In the genomic region with DNA sequence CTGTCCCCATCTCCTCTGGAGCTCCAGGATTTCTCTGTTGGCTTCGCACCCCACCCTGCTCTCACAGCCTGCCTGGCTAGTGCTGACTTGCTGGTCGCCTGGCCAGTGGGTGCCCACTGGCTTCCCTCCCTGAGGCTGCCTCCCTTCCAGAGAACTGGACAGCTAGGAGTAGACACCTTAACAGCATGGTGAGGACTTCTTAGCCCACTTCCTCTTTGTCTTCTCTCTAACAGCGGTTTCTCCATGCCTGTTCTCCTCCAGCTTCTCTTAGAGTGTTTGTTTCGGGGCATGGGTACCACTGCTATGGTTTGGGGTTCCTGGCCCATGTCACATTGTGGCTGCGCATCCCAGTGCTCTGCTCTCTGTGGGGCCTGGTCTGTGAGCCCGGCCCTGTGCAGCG, we compare ENCODE assay signal across 22 cellular contexts.
"Had no signal": no experiment of that assay in that cellular context is flagged by ENCODE, and none has a peak within 500 bp of the region (broad histone marks: within the 10 kb centered on the region; RNA-seq: fewer than 3 reads in every experiment).

No MANE protein-coding gene starts in this region.

- H3K27me3 Mint-ChIP-seq: activated CD4-positive, alpha-beta memory T cell treated with anti-CD3 and anti-CD28 coated beads, Interleukin-2, amount 10 ng/mL, durations not matched to agents 7 days and 5 days had no signal

- H3K9me3 Mint-ChIP-seq: activated CD4-positive, alpha-beta memory T cell treated with anti-CD3 and anti-CD28 coated beads, Interleukin-2, amount 10 ng/mL, durations not matched to agents 7 days and 5 days; activated naive CD8-positive, alpha-beta T cell treated with anti-CD3 and anti-CD28 coated beads for 36 hours; activated T-helper 17 cell treated with anti-CD3 and anti-CD28 coated beads, Interleukin-2, amount 50 U/mL, for 72 hours; dendritic cell treated with granulocyte-macrophage colony-stimulating factor and Interleukin-4, amounts not matched to agents 40 ng/mL and 50 ng/mL, for 4 days; natural killer cell treated with Interleukin-12 subunit alpha and Interleukin-12 subunit beta and Interleukin-15 and Interleukin-18, amount 100 ng/mL, for 72 hours; stimulated activated naive CD8-positive, alpha-beta T cell treated with anti-CD3 and anti-CD28 coated beads, Interleukin-15, Interleukin-2, amounts not matched to agents 100 ng/mL and 50 ng/mL, for 24 hours; T-helper 2 cell treated with Interferon-gamma antibody and Interleukin-4, amounts not matched to agents 5 μg/mL and 100 μg/mL, for 36 hours had no signal

- H3K27ac ChIP-seq: cardiac muscle cell, right atrium auricular region, vagina had no signal

- H3K4me1 ChIP-seq: vagina had no signal

- H3K36me3 ChIP-seq: right atrium auricular region had no signal

- ATAC-seq: activated CD8-positive, alpha-beta memory T cell treated with anti-CD3 and anti-CD28 coated beads, Interleukin-2, amount 10 ng/mL, durations not matched to agents 7 days and 5 days; activated T-helper 17 cell treated with anti-CD3 and anti-CD28 coated beads, Interleukin-2, amount 50 U/mL, for 72 hours; left cardiac atrium had no signal

- H3K4me3 ChIP-seq: cardiac muscle cell, right atrium auricular region, tibial nerve, vagina had no signal

- H3K9me3 ChIP-seq: right atrium auricular region, tibial nerve, vagina had no signal

- H3K27ac Mint-ChIP-seq: activated CD4-positive, alpha-beta memory T cell treated with anti-CD3 and anti-CD28 coated beads, Interleukin-2, amount 10 ng/mL, durations not matched to agents 7 days and 5 days; activated CD8-positive, alpha-beta memory T cell treated with anti-CD3 and anti-CD28 coated beads, Interleukin-2, amount 10 ng/mL, durations not matched to agents 7 days and 5 days; activated naive CD8-positive, alpha-beta T cell treated with anti-CD3 and anti-CD28 coated beads for 36 hours; activated T-helper 17 cell treated with anti-CD3 and anti-CD28 coated beads, Interleukin-2, amount 50 U/mL, for 72 hours; dendritic cell treated with granulocyte-macrophage colony-stimulating factor and Interleukin-4, amounts not matched to agents 40 ng/mL and 50 ng/mL, for 4 days; natural killer cell treated with Interleukin-12 subunit alpha and Interleukin-12 subunit beta and Interleukin-15 and Interleukin-18, amount 100 ng/mL, for 72 hours; stimulated activated naive CD8-positive, alpha-beta T cell treated with anti-CD3 and anti-CD28 coated beads, Interleukin-15, Interleukin-2, amounts not matched to agents 100 ng/mL and 50 ng/mL, for 24 hours; T-helper 2 cell treated with Interferon-gamma antibody and Interleukin-4, amounts not matched to agents 5 μg/mL and 100 μg/mL, for 36 hours had no signal

- H3K36me3 Mint-ChIP-seq: activated CD8-positive, alpha-beta memory T cell treated with anti-CD3 and anti-CD28 coated beads, Interleukin-2, amount 10 ng/mL, durations not matched to agents 7 days and 5 days; activated naive CD8-positive, alpha-beta T cell treated with anti-CD3 and anti-CD28 coated beads for 36 hours; natural killer cell treated with Interleukin-12 subunit alpha and Interleukin-12 subunit beta and Interleukin-15 and Interleukin-18, amount 100 ng/mL, for 72 hours had no signal

- H3K4me1 Mint-ChIP-seq: activated CD4-positive, alpha-beta memory T cell treated with anti-CD3 and anti-CD28 coated beads, Interleukin-2, amount 10 ng/mL, durations not matched to agents 7 days and 5 days; activated CD8-positive, alpha-beta memory T cell treated with anti-CD3 and anti-CD28 coated beads, Interleukin-2, amount 10 ng/mL, durations not matched to agents 7 days and 5 days; activated T-helper 17 cell treated with anti-CD3 and anti-CD28 coated beads, Interleukin-2, amount 50 U/mL, for 72 hours had no signal

- FAIRE-seq: islet of Langerhans, TTC549 had no signal

- DNase-seq: activated CD4-positive, alpha-beta memory T cell treated with anti-CD3 and anti-CD28 coated beads, Interleukin-2, amount 10 ng/mL, durations not matched to agents 7 days and 5 days; activated CD4-positive, alpha-beta T cell treated with anti-CD3 and anti-CD28 coated beads for 4 hours; activated CD8-positive, alpha-beta memory T cell treated with anti-CD3 and anti-CD28 coated beads, Interleukin-2, amount 10 ng/mL, durations not matched to agents 7 days and 5 days; activated naive CD4-positive, alpha-beta T cell; activated naive CD8-positive, alpha-beta T cell treated with anti-CD3 and anti-CD28 coated beads for 36 hours; amniotic stem cell; effector memory CD4-positive, alpha-beta T cell; foreskin fibroblast; left cardiac atrium; occipital lobe; stimulated activated CD4-positive, alpha-beta T cell treated with anti-CD3 and anti-CD28 coated beads, Interleukin-2, amount 100 ng/mL, for 24 hours had no signal

- H3K27me3 ChIP-seq: cardiac muscle cell, right atrium auricular region, tibial nerve, vagina had no signal

- H3K4me3 Mint-ChIP-seq: activated CD4-positive, alpha-beta memory T cell treated with anti-CD3 and anti-CD28 coated beads, Interleukin-2, amount 10 ng/mL, durations not matched to agents 7 days and 5 days; activated CD8-positive, alpha-beta memory T cell treated with anti-CD3 and anti-CD28 coated beads, Interleukin-2, amount 10 ng/mL, durations not matched to agents 7 days and 5 days; activated naive CD8-positive, alpha-beta T cell treated with anti-CD3 and anti-CD28 coated beads for 36 hours; activated T-helper 17 cell treated with anti-CD3 and anti-CD28 coated beads, Interleukin-2, amount 50 U/mL, for 72 hours; dendritic cell treated with granulocyte-macrophage colony-stimulating factor and Interleukin-4, amounts not matched to agents 40 ng/mL and 50 ng/mL, for 4 days; natural killer cell treated with Interleukin-12 subunit alpha and Interleukin-12 subunit beta and Interleukin-15 and Interleukin-18, amount 100 ng/mL, for 72 hours; stimulated activated naive CD8-positive, alpha-beta T cell treated with anti-CD3 and anti-CD28 coated beads, Interleukin-15, Interleukin-2, amounts not matched to agents 100 ng/mL and 50 ng/mL, for 24 hours; T-helper 2 cell treated with Interferon-gamma antibody and Interleukin-4, amounts not matched to agents 5 μg/mL and 100 μg/mL, for 36 hours had no signal
